In genomic region chr7:18667466-18667865, GRCh38 we compare ENCODE assay signal across 12 cellular contexts.
DNase-seq lines count a peak whose midpoint lies in the region; ATAC-seq and TF ChIP-seq lines count a peak whose summit lies in the region.
"Had no signal": no experiment of that assay in that cellular context is flagged by ENCODE, and none has a peak within 500 bp of the region (broad histone marks: within the 10 kb centered on the region; RNA-seq: fewer than 3 reads in every experiment).

No MANE protein-coding gene starts in this region.

- no peak for TF ChIP-seq RAD21 in Ishikawa (IDR thresholded peaks at IDR 0.05; ENCODE audit: low read depth)

- no peak for TF ChIP-seq EP300 in Ishikawa (IDR thresholded peaks at IDR 0.05; ENCODE audit: borderline replicate concordance)

- no peak for TF ChIP-seq CTCF in AG10803 (conservative IDR thresholded peaks at IDR 0.05; ENCODE audit: low read length)
- no peak for TF ChIP-seq CTCF in cardiac fibroblast (IDR thresholded peaks at IDR 0.05; ENCODE audit: low read depth, low read length)

- peak; percentile 19 for ATAC-seq in left lobe of liver
- no peak for ATAC-seq in GM18909 (IDR thresholded peaks at IDR 0.05; ENCODE audit: poor library complexity, unreplicated experiment)
- no peak for ATAC-seq in HG02870 (IDR thresholded peaks at IDR 0.05; ENCODE audit: unreplicated experiment)
- no peak for ATAC-seq in HG02884 (IDR thresholded peaks at IDR 0.05; ENCODE audit: unreplicated experiment)

- H3K4me3 ChIP-seq in AG10803 (ENCODE audit: low read length), result no peak overlapping the region
- H3K4me3 ChIP-seq in cardiac fibroblast (replicated peaks in 1 of 2; ENCODE audit: low read depth in 2 of 2, low read length in 2 of 2), result no peak overlapping the region

- peak; percentile 70 for DNase-seq in AG10803 (ENCODE audit: low read depth)
- peak; percentile 85 to 86 for DNase-seq in cardiac fibroblast (ENCODE audit: low read depth in 2 of 2)
- DNase-seq in left lobe of liver (ENCODE audit: low spot score), result no peak
- DNase-seq in HuH-7.5 (ENCODE audit: low spot score), result no peak
- DNase-seq: activated effector memory CD4-positive, alpha-beta T cell treated with anti-CD3 and anti-CD28 coated beads, Interleukin-2, amount 50 U/mL, for 16 hours; NCI-H2107; stimulated activated CD8-positive, alpha-beta memory T cell treated with anti-CD3 and anti-CD28 coated beads, Interleukin-4, amount 100 ng/mL, for 48 hours; T-helper 9 cell had no signal

TF ChIP-seq in Ishikawa, 13 proteins besides CTCF, POLR2A, EP300 and RAD21:
- TF ChIP-seq TEAD4 (IDR thresholded peaks at IDR 0.05), result peak; percentile 63
- no peak for TF ChIP-seq ZBTB7A (IDR thresholded peaks at IDR 0.05; ENCODE audit: low read depth)

Comparison
In these comparisons a context has a peak if more than half of its experiments do, and no peak if none do; other contexts are left out.
1. DNase-seq: peak in AG10803 (single experiment) and cardiac fibroblast (2 of 2); none in left lobe of liver (single experiment) and HuH-7.5 (single experiment).